Comparison of ENCODE assay signal across 14 cellular contexts in the genomic region with DNA sequence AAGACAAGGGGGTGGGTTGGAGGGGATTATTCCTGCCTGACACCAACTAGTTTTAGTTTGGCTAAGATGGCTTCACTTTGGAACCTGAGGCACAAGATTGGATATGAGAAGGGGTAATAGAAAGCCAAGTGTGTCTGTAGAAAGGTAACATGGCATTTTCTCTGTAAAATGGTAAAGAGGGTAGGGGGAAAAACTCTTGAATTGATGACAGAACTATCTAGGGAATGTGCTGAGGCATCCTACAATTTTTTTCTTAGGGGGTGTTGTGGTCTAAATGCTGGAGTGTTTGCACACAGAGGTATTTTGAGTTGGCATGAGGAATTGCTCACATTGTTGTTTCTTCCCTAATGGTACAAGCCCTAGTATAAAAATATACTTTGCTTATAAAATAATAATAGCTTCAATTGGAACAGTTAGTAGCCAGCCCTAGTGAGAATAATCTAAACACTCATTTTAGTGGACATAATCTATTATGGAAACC. TPM values are rescaled to one million over a fixed set of nuclear protein-coding genes. Genes with fewer than 3 reads are reported as not detected.
A peak's percentile ranks its signal among the peaks of the same experiment; 100 is the strongest.
DNase-seq lines count a peak whose midpoint lies in the region; ATAC-seq, FAIRE-seq and TF ChIP-seq lines count a peak whose summit lies in the region.
"Had no signal": no experiment of that assay in that cellular context is flagged by ENCODE, and none has a peak within 500 bp of the region (broad histone marks: within the 10 kb centered on the region; RNA-seq: fewer than 3 reads in every experiment).

No MANE protein-coding gene starts in this region.

- no peaks in the 10 kb centered on the region for H3K9me3 Mint-ChIP-seq in Calu3 (ENCODE audit: low read depth, unreplicated experiment)
- H3K9me3 Mint-ChIP-seq: GM23338 had no signal

- no peaks in the 10 kb centered on the region for H3K36me3 Mint-ChIP-seq in Calu3 (ENCODE audit: insufficient read depth, unreplicated experiment)

- H3K27ac ChIP-seq in heart right ventricle (peak overlapping the region in 7 of 10 donors; percentile 15 to 74 (median 40)), osteoblast (ENCODE audit: low read depth, low read length) (peak overlapping the region; percentile 88)
- H3K27ac ChIP-seq: SK-N-MC had no signal

- no peak for FAIRE-seq in urothelium cell line (lab: Jason Lieb, UNC)

- no peak overlapping the region for H3K27ac Mint-ChIP-seq in Calu3 (ENCODE audit: unreplicated experiment)
- H3K27ac Mint-ChIP-seq: GM23338 had no signal

- peaks cover 6% of the 10 kb centered on the region for H4K20me1 ChIP-seq in osteoblast (ENCODE audit: insufficient read depth, low read length)

- BruUV-seq in Calu3 (replicated peaks; lab: Mats Ljungman, UMichigan) = no TSS peak

- intact Hi-C loops in heart right ventricle (cut with DNase I) = no loop called here
- intact Hi-C loops in Right ventricle myocardium superior (cut with DNase I) = no loop called here
- intact Hi-C loops in Calu3 (cut with micrococcal nuclease; ENCODE audit: unreplicated experiment) = no loop called here

- peak overlapping the region; percentile 50 for H3K4me2 ChIP-seq in osteoblast (ENCODE audit: insufficient read depth, low read length)
- H3K4me2 ChIP-seq: GM23338 had no signal

- peaks cover 12% of the 10 kb centered on the region for H3K79me2 ChIP-seq in osteoblast (ENCODE audit: insufficient read depth, low read length)

- no peak overlapping the region for H3K4me3 ChIP-seq in heart right ventricle
- no peak overlapping the region for H3K4me3 ChIP-seq in choroid plexus epithelial cell (ENCODE audit: low read depth, low read length)
- H3K4me3 ChIP-seq in osteoblast (ENCODE audit: insufficient read depth, low read length) = no peak overlapping the region
- H3K4me3 ChIP-seq: GM23338, SK-N-MC, uterus had no signal

- no peak overlapping the region for H2AFZ ChIP-seq in osteoblast (ENCODE audit: low read length)
- H2AFZ ChIP-seq: GM23338 had no signal

- peaks cover 19% of the 10 kb centered on the region for H3K4me1 Mint-ChIP-seq in Calu3 (ENCODE audit: low read depth, unreplicated experiment)

- no peak overlapping the region for H3K4me3 Mint-ChIP-seq in Calu3 (ENCODE audit: low read depth, unreplicated experiment)
- H3K4me3 Mint-ChIP-seq: GM23338 had no signal

- peaks cover 0 to 63% (median 0%) of the 10 kb centered on the region in 9 donors for H3K36me3 ChIP-seq in heart right ventricle
- no peaks in the 10 kb centered on the region for H3K36me3 ChIP-seq in osteoblast (ENCODE audit: insufficient read depth, low read length)
- H3K36me3 ChIP-seq: uterus had no signal

- CTCF ChIA-PET in Calu3 (lab: Charles Lee) = no interaction called here

- H3K27me3 ChIP-seq in heart right ventricle (no peaks in the 10 kb centered on the region), osteoblast (ENCODE audit: insufficient read depth, low read length) (no peaks in the 10 kb centered on the region)
- H3K27me3 ChIP-seq: uterus had no signal

- peaks cover 24 to 100% (median 90%) of the 10 kb centered on the region in 9 donors for H3K4me1 ChIP-seq in heart right ventricle
- H3K4me1 ChIP-seq in osteoblast (ENCODE audit: insufficient read depth, low read length) = peaks cover 55% of the 10 kb centered on the region

- H3K9me3 ChIP-seq in heart right ventricle (no peaks in the 10 kb centered on the region), osteoblast (ENCODE audit: low read depth, low read length) (no peaks in the 10 kb centered on the region)
- H3K9me3 ChIP-seq: uterus had no signal

- DNase-seq in heart right ventricle (no peak), Right ventricle myocardium superior (no peak), choroid plexus epithelial cell (ENCODE audit: low read depth) (peak; percentile 61), osteoblast (ENCODE audit: insufficient read length, low spot score, missing footprints) (no peak), urothelium cell line (ENCODE audit: low spot score) (peak; percentile 66), MV-4-11 (lab: John Stamatoyannopoulos, UW) (no peak), Calu3 (no peak)
- DNase-seq: ACHN; head of caudate nucleus; stimulated activated CD4-positive, alpha-beta T cell treated with anti-CD3 and anti-CD28 coated beads, Interleukin-12 subunit alpha, Interleukin-12 subunit beta, amount 100 ng/mL, for 4 hours; uterus had no signal

- no peak for ATAC-seq in heart right ventricle
- no peak for ATAC-seq in Right ventricle myocardium superior (ENCODE audit: poor library complexity)
- no peak for ATAC-seq in HG03097 (IDR thresholded peaks at IDR 0.05; ENCODE audit: low FRiP score, unreplicated experiment)
- ATAC-seq: GM23338 had no signal

- no peaks in the 10 kb centered on the region for H3K27me3 Mint-ChIP-seq in Calu3 (ENCODE audit: unreplicated experiment)

- no peak for TF ChIP-seq CTCF in heart right ventricle (IDR thresholded peaks at IDR 0.05)
- no peak for TF ChIP-seq CTCF in choroid plexus epithelial cell (conservative IDR thresholded peaks at IDR 0.05; ENCODE audit: low read depth, low read length)
- TF ChIP-seq CTCF in osteoblast (IDR thresholded peaks at IDR 0.05; ENCODE audit: extremely low read depth, low read depth, low read length) = no peak
- TF ChIP-seq CTCF in Calu3 (IDR thresholded peaks at IDR 0.05; ENCODE audit: unreplicated experiment) = no peak

RNA-seq across cellular contexts. Expression of a gene that starts 25.8 kb away (rescaled TPM):
- total RNA-seq in heart right ventricle (10 to 100 TPM; 12.0 to 57.1 (median 42.0) TPM), Right ventricle myocardium superior (28.9 TPM), osteoblast (24.2 and 28.3 TPM in 2 replicates), Calu3 (2022) (2.3 and 4.1 TPM in 2 replicates)
- 10 to 100 TPM in 1 of 2 donors, 1 to 10 TPM in 1; 5.0 to 15.7 TPM for polyA plus RNA-seq in heart right ventricle

Comparison
In these comparisons a context has a peak if more than half of its experiments do, and no peak if none do; other contexts are left out.
1. DNase-seq: peak in choroid plexus epithelial cell (single experiment) and urothelium cell line (single experiment); none in heart right ventricle (0 of 2), Right ventricle myocardium superior (single experiment), osteoblast (single experiment), MV-4-11 (single experiment) and Calu3 (single experiment).